ENCODE assay signal across 1 cellular context in genomic region chr19:49676136-49676689, GRCh38.
TF ChIP-seq lines count a peak whose summit lies in the region.

No MANE protein-coding gene starts in this region.

TF ChIP-seq in K562, 482 proteins besides CTCF, POLR2A, EP300 and RAD21 (continued from another document and continues in another):
- TF ChIP-seq CSDE1 (IDR thresholded peaks at IDR 0.05) = no peak
- TF ChIP-seq HMGXB4 (CRISPR knock-in tag; IDR thresholded peaks at IDR 0.05) = peak; percentile 75; the same call in 1 of the 2 replicates
- TF ChIP-seq TEAD4 (IDR thresholded peaks at IDR 0.05; ENCODE audit: low read length) = peak; percentile 7; the same call in 1 of the 2 replicates
- no peak for TF ChIP-seq TEAD4 (CRISPR knock-in tag; IDR thresholded peaks at IDR 0.05; ENCODE audit: borderline replicate concordance)
- TF ChIP-seq XRCC3 (IDR thresholded peaks at IDR 0.05) = no peak
- TF ChIP-seq MYC (IDR thresholded peaks at IDR 0.05; ENCODE audit: low read depth, low read length) = 0 out of 2 replicates have a peak, but pooled peaks have one; percentile 29
- 0 out of 2 replicates have a peak, but pooled peaks have one; percentile 41 for TF ChIP-seq MYC (CRISPR knock-in tag; IDR thresholded peaks at IDR 0.05; ENCODE audit: borderline replicate concordance, low read depth)
- TF ChIP-seq CHD4 (IDR thresholded peaks at IDR 0.05; ENCODE audit: insufficient read depth, insufficient replicate concordance, low read depth, low read length, poor library complexity, severe bottlenecking) = peak; percentile 93
- peak; percentile 53 for TF ChIP-seq RBFOX2 (IDR thresholded peaks at IDR 0.05; ENCODE audit: low read depth, low read length)
- TF ChIP-seq WHSC1 (IDR thresholded peaks at IDR 0.05; ENCODE audit: low read length) = no peak
- TF ChIP-seq KDM2B (CRISPR knock-in tag; IDR thresholded peaks at IDR 0.05) = no peak
- TF ChIP-seq ZKSCAN1 (IDR thresholded peaks at IDR 0.05; ENCODE audit: low read depth, low read length) = 0 out of 2 replicates have a peak, but pooled peaks have one; percentile 5
- peak; percentile 85; the same call in 1 of the 2 replicates for TF ChIP-seq AFF4 (CRISPR knock-in tag; IDR thresholded peaks at IDR 0.05)
- no peak for TF ChIP-seq ZFP30 (CRISPR knock-in tag; IDR thresholded peaks at IDR 0.05; ENCODE audit: borderline replicate concordance)
- no peak for TF ChIP-seq E2F3 (CRISPR knock-in tag; IDR thresholded peaks at IDR 0.05)
- TF ChIP-seq ZNF124 (CRISPR knock-in tag; IDR thresholded peaks at IDR 0.05) = no peak
- no peak for TF ChIP-seq ELK1 (CRISPR knock-in tag; IDR thresholded peaks at IDR 0.05)
- 0 out of 2 replicates have a peak, but pooled peaks have one; percentile 41 for TF ChIP-seq FOXP1 (CRISPR knock-in tag; IDR thresholded peaks at IDR 0.05)
- TF ChIP-seq PURB (CRISPR knock-in tag; IDR thresholded peaks at IDR 0.05; ENCODE audit: low read depth) = no peak
- TF ChIP-seq ZNF316 (IDR thresholded peaks at IDR 0.05) = no peak
- TF ChIP-seq ZNF830 (CRISPR knock-in tag; IDR thresholded peaks at IDR 0.05) = no peak
- no peak for TF ChIP-seq HSF4 (CRISPR knock-in tag; IDR thresholded peaks at IDR 0.05; ENCODE audit: borderline replicate concordance)
- TF ChIP-seq TBP (optimal IDR thresholded peaks at IDR 0.05; ENCODE audit: low read depth, low read length) = peak; percentile 85
- no peak for TF ChIP-seq PHTF2 (CRISPR knock-in tag; IDR thresholded peaks at IDR 0.05)
- no peak for TF ChIP-seq VEZF1 (CRISPR knock-in tag; IDR thresholded peaks at IDR 0.05)
- TF ChIP-seq KAT7 (CRISPR knock-in tag; IDR thresholded peaks at IDR 0.05; ENCODE audit: borderline replicate concordance) = peak; percentile 86; the same call in 1 of the 2 replicates
- TF ChIP-seq RBM39 (optimal IDR thresholded peaks at IDR 0.05; ENCODE audit: low read depth, low read length) = no peak
- peak; percentile 29; the same call in 1 of the 2 replicates for TF ChIP-seq ZBTB40 (IDR thresholded peaks at IDR 0.05)
- no peak for TF ChIP-seq ZBTB40 (CRISPR knock-in tag; IDR thresholded peaks at IDR 0.05)
- TF ChIP-seq ARID2 (IDR thresholded peaks at IDR 0.05) = no peak
- peak; percentile 35; the same call in 1 of the 2 replicates for TF ChIP-seq ARID1B (IDR thresholded peaks at IDR 0.05)
- peak in 1 of 2 experiments; percentile 56 for TF ChIP-seq AFF1 (IDR thresholded peaks at IDR 0.05; ENCODE audit: low read depth in 1 of 2, partially characterized antibody in 2 of 2)
- TF ChIP-seq SLC30A9 (CRISPR knock-in tag; IDR thresholded peaks at IDR 0.05) = no peak
- no peak for TF ChIP-seq ZNF445 (CRISPR knock-in tag; IDR thresholded peaks at IDR 0.05; ENCODE audit: low read depth)
- TF ChIP-seq ETV6 (IDR thresholded peaks at IDR 0.05; ENCODE audit: borderline replicate concordance in 1 of 2, low read depth in 2 of 2, low read length in 1 of 2) = no peak
- TF ChIP-seq ETV6 (CRISPR knock-in tag; IDR thresholded peaks at IDR 0.05; ENCODE audit: borderline replicate concordance) = 0 out of 2 replicates have a peak, but pooled peaks have one; percentile 52
